8 cellular contexts compared by ENCODE assay signal in the genomic region with DNA sequence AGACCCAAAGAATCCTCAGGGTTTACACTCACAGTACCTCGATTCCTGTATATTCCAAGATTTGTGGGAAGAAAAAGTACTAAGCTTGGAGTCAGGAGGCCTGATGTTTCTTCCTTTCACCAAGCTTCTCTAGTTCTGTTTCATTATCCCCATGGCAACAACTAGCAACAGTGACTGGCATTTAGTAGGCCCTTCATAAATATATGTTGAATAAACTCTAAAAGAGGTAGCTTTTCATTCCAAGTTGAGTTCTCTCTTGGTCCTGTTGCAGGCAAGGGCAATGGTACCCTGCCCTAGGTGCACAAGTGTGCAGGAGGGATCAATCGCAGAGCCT. TPM values are rescaled to one million over a fixed set of nuclear protein-coding genes. Genes with fewer than 3 reads are reported as not detected.
A peak's percentile ranks its signal among the peaks of the same experiment; 100 is the strongest.
DNase-seq lines count a peak whose midpoint lies in the region; ATAC-seq and TF ChIP-seq lines count a peak whose summit lies in the region.

No MANE protein-coding gene starts in this region.

- WGBS in right cardiac atrium: 39% methylated on average over 2 of the region's 2 CpGs

- CTCF ChIA-PET in CD8-positive, alpha-beta T cell (lab: Charles Lee): interaction anchor here (1.2 to 1.3 kb wide), 4 partner anchors 14 to 229 kb away, joined by 3 to 5 read pairs (median 4); no protein-coding TSS in a partner anchor
- CTCF ChIA-PET in activated CD8-positive, alpha-beta T cell treated with anti-CD3 and anti-CD28 coated beads, Interleukin-2, amount 10 ng/mL, durations not matched to agents 7 days and 5 days (lab: Charles Lee): interaction anchor here (0.9 to 2.9 kb wide), 6 partner anchors 9 to 125 kb away, joined by 4 to 15 read pairs (median 7); a partner anchor contains a TSS

- peak overlapping the region; percentile 77 for H3K4me3 ChIP-seq in CD8-positive, alpha-beta T cell (ENCODE audit: low read depth, low read length)
- H3K4me3 ChIP-seq in right cardiac atrium (ENCODE audit: low read length): peak overlapping the region; percentile 93
- peak overlapping the region; percentile 88 to 96 (median 92) for H3K4me3 ChIP-seq in skeletal muscle tissue (ENCODE audit: low read length in 3 of 3)

- no peaks in the 10 kb centered on the region for H3K9me3 ChIP-seq in CD8-positive, alpha-beta T cell (ENCODE audit: low read length)
- H3K9me3 ChIP-seq in right cardiac atrium (ENCODE audit: control insufficient read depth, low read length) (no peaks in the 10 kb centered on the region), skeletal muscle tissue (ENCODE audit: control insufficient read depth in 3 of 3, low read length in 3 of 3) (no peaks in the 10 kb centered on the region)

- peaks cover 6% of the 10 kb centered on the region for H3K36me3 ChIP-seq in CD8-positive, alpha-beta T cell (ENCODE audit: insufficient read depth, low read length)
- peaks cover 2 to 12% (median 8%) of the 10 kb centered on the region in 3 donors for H3K36me3 ChIP-seq in skeletal muscle tissue (ENCODE audit: control insufficient read depth in 3 of 3, insufficient read depth in 3 of 3, low read length in 3 of 3)

- peak; percentile 19 for ATAC-seq in CD8-positive, alpha-beta T cell
- peak; percentile 2 for ATAC-seq in HG03175 (IDR thresholded peaks at IDR 0.05; ENCODE audit: unreplicated experiment)
- peak; percentile 27 for ATAC-seq in activated CD8-positive, alpha-beta T cell treated with anti-CD3 and anti-CD28 coated beads, Interleukin-2, amount 10 ng/mL, durations not matched to agents 7 days and 5 days
- ATAC-seq in right cardiac atrium: no peak
- ATAC-seq in HG03460 (IDR thresholded peaks at IDR 0.05; ENCODE audit: unreplicated experiment): no peak

- TF ChIP-seq CTCF in CD8-positive, alpha-beta T cell (IDR thresholded peaks at IDR 0.05): no peak

- peaks cover 33% of the 10 kb centered on the region for H3K36me3 Mint-ChIP-seq in CD8-positive, alpha-beta T cell
- H3K36me3 Mint-ChIP-seq in activated CD8-positive, alpha-beta T cell treated with anti-CD3 and anti-CD28 coated beads, Interleukin-2, amount 10 ng/mL, durations not matched to agents 7 days and 5 days (ENCODE audit: low read depth): peaks cover 32% of the 10 kb centered on the region

- H3K9me3 Mint-ChIP-seq in CD8-positive, alpha-beta T cell: no peaks in the 10 kb centered on the region
- H3K9me3 Mint-ChIP-seq in activated CD8-positive, alpha-beta T cell treated with anti-CD3 and anti-CD28 coated beads, Interleukin-2, amount 10 ng/mL, durations not matched to agents 7 days and 5 days (ENCODE audit: insufficient read depth): no peaks in the 10 kb centered on the region

- in situ Hi-C loops in KBM-7 (cut with MboI; ENCODE audit: low pct_unique_long_range_greater_than_20kb, low sequenced_read_pairs): no loop called here

- H3K4me3 Mint-ChIP-seq in CD8-positive, alpha-beta T cell: peak overlapping the region; percentile 95
- H3K4me3 Mint-ChIP-seq in activated CD8-positive, alpha-beta T cell treated with anti-CD3 and anti-CD28 coated beads, Interleukin-2, amount 10 ng/mL, durations not matched to agents 7 days and 5 days: peak overlapping the region; percentile 99

- no peak for DNase-seq in CD8-positive, alpha-beta T cell
- DNase-seq in activated CD8-positive, alpha-beta T cell treated with anti-CD3 and anti-CD28 coated beads, Interleukin-2, amount 10 ng/mL, durations not matched to agents 7 days and 5 days: no peak
- DNase-seq in right cardiac atrium (no peak), KBM-7 (no peak), cerebellar nuclear complex (lab: John Stamatoyannopoulos, UW) (no peak)

- peak overlapping the region; percentile 75 to 93 (median 88) for H3K9ac ChIP-seq in skeletal muscle tissue (ENCODE audit: low read depth in 1 of 3, low read length in 3 of 3)

- H3K4me1 ChIP-seq in CD8-positive, alpha-beta T cell (ENCODE audit: insufficient read depth, low read length): peaks cover 39% of the 10 kb centered on the region
- H3K4me1 ChIP-seq in right cardiac atrium (ENCODE audit: control insufficient read depth, insufficient read depth, low read length): peaks cover 10% of the 10 kb centered on the region
- peaks cover 18 to 27% (median 25%) of the 10 kb centered on the region in 3 donors for H3K4me1 ChIP-seq in skeletal muscle tissue (ENCODE audit: control insufficient read depth in 3 of 3, insufficient read depth in 3 of 3, low read length in 3 of 3)

- POLR2A ChIA-PET in CD8-positive, alpha-beta T cell (lab: Charles Lee): interaction anchor here (0.6 to 3.2 kb wide), 6 partner anchors 10 to 322 kb away, joined by 3 to 45 read pairs (median 5); a partner anchor contains a TSS
- POLR2A ChIA-PET in activated CD8-positive, alpha-beta T cell treated with anti-CD3 and anti-CD28 coated beads, Interleukin-2, amount 10 ng/mL, durations not matched to agents 7 days and 5 days (lab: Charles Lee): interaction anchor here (0.6 to 2.9 kb wide), 11 partner anchors 10 to 455 kb away, joined by 3 to 46 read pairs (median 5); a partner anchor contains a TSS

- intact Hi-C loops in CD8-positive, alpha-beta T cell (cut with DNase I, micrococcal nuclease): loop anchor here (1.0 to 10.0 kb wide), 6 partner anchors 15 to 1010 kb away; a partner anchor contains a TSS
- intact Hi-C loops in right cardiac atrium (cut with DNase I): no loop called here

- H3K27me3 Mint-ChIP-seq in CD8-positive, alpha-beta T cell (ENCODE audit: low read depth): no peaks in the 10 kb centered on the region
- no peaks in the 10 kb centered on the region for H3K27me3 Mint-ChIP-seq in activated CD8-positive, alpha-beta T cell treated with anti-CD3 and anti-CD28 coated beads, Interleukin-2, amount 10 ng/mL, durations not matched to agents 7 days and 5 days (ENCODE audit: low read depth)

- H3K27me3 ChIP-seq in CD8-positive, alpha-beta T cell (ENCODE audit: insufficient read depth, low read length): no peaks in the 10 kb centered on the region
- no peaks in the 10 kb centered on the region for H3K27me3 ChIP-seq in right cardiac atrium (ENCODE audit: control insufficient read depth, insufficient read depth)
- H3K27me3 ChIP-seq in skeletal muscle tissue (ENCODE audit: control insufficient read depth in 3 of 3, insufficient read depth in 3 of 3, low read length in 3 of 3): no peaks in the 10 kb centered on the region

- H3K27ac ChIP-seq in CD8-positive, alpha-beta T cell (ENCODE audit: low read depth, low read length): peak overlapping the region; percentile 88
- H3K27ac ChIP-seq in right cardiac atrium (ENCODE audit: low read length) (peak overlapping the region; percentile 81), skeletal muscle tissue (ENCODE audit: low read depth, low read length) (peak overlapping the region; percentile 88)

- peaks cover 44% of the 10 kb centered on the region for H3K4me1 Mint-ChIP-seq in CD8-positive, alpha-beta T cell (ENCODE audit: low read depth)
- peaks cover 44% of the 10 kb centered on the region for H3K4me1 Mint-ChIP-seq in activated CD8-positive, alpha-beta T cell treated with anti-CD3 and anti-CD28 coated beads, Interleukin-2, amount 10 ng/mL, durations not matched to agents 7 days and 5 days (ENCODE audit: low read depth)

- H3K27ac Mint-ChIP-seq in CD8-positive, alpha-beta T cell: peak overlapping the region; percentile 99
- H3K27ac Mint-ChIP-seq in activated CD8-positive, alpha-beta T cell treated with anti-CD3 and anti-CD28 coated beads, Interleukin-2, amount 10 ng/mL, durations not matched to agents 7 days and 5 days: peak overlapping the region; percentile 87

RNA-seq across cellular contexts. Expression of a gene that starts 0.5 kb away (rescaled TPM):
- 10 to 100 TPM; 56.4 to 56.7 TPM for total RNA-seq in CD8-positive, alpha-beta T cell
- 10 to 100 TPM; 61.8 to 62.4 TPM for total RNA-seq in activated CD8-positive, alpha-beta T cell treated with anti-CD3 and anti-CD28 coated beads, Interleukin-2, amount 10 ng/mL, durations not matched to agents 7 days and 5 days
- 10 to 100 TPM; 41.7 to 50.9 (median 43.0) TPM for total RNA-seq in right cardiac atrium
- polyA plus RNA-seq in right cardiac atrium: 27.4 TPM
- total RNA-seq in skeletal muscle tissue: 29.2 TPM

RNA-seq across cellular contexts. Expression of a gene that starts 15.1 kb away (rescaled TPM):
- total RNA-seq in CD8-positive, alpha-beta T cell: 10 to 100 TPM; 10.5 to 13.4 TPM
- total RNA-seq in activated CD8-positive, alpha-beta T cell treated with anti-CD3 and anti-CD28 coated beads, Interleukin-2, amount 10 ng/mL, durations not matched to agents 7 days and 5 days: 100 to 1,000 TPM in 1 of 2 experiments, 10 to 100 TPM in 1; 96.7 to 100 TPM
- total RNA-seq in right cardiac atrium (100 to 1,000 TPM; 287 to 474 (median 393) TPM), skeletal muscle tissue (42.8 TPM)
- 1,497 TPM for polyA plus RNA-seq in right cardiac atrium

RNA-seq across cellular contexts. Expression of a gene that starts 37.0 kb away (rescaled TPM):
- 10 to 100 TPM; 61.7 to 64.3 TPM for total RNA-seq in CD8-positive, alpha-beta T cell
- total RNA-seq in activated CD8-positive, alpha-beta T cell treated with anti-CD3 and anti-CD28 coated beads, Interleukin-2, amount 10 ng/mL, durations not matched to agents 7 days and 5 days: 100 to 1,000 TPM; 124 to 125 TPM
- total RNA-seq in right cardiac atrium (100 to 1,000 TPM in 2 of 4 donors, 10 to 100 TPM in 2; 83.7 to 120 (median 101) TPM), skeletal muscle tissue (47.5 TPM)
- polyA plus RNA-seq in right cardiac atrium: 124 TPM

Comparison
In these comparisons a context has a peak if more than half of its experiments do, and no peak if none do; other contexts are left out.
1. ATAC-seq: peak in CD8-positive, alpha-beta T cell (single experiment), HG03175 (single experiment) and activated CD8-positive, alpha-beta T cell treated with anti-CD3 and anti-CD28 coated beads, Interleukin-2, amount 10 ng/mL, durations not matched to agents 7 days and 5 days (single experiment); none in right cardiac atrium (0 of 2) and HG03460 (single experiment).
2. intact Hi-C loops: an anchor here in CD8-positive, alpha-beta T cell (1.0 to 10.0 kb wide); none called in right cardiac atrium.
3. Peak in every context shown above with its lines, with median percentiles within 50 percentile points of each other: H3K27ac ChIP-seq and H3K4me3 ChIP-seq.